Comparison of ENCODE assay signal across 7 cellular contexts in genomic region chr2:73284296-73285161, GRCh38. TPM values are rescaled to one million over a fixed set of nuclear protein-coding genes. Genes with fewer than 3 reads are reported as not detected.
DNase-seq lines count a peak whose midpoint lies in the region; ATAC-seq and TF ChIP-seq lines count a peak whose summit lies in the region.

FBXO41 (minus strand) TSS chr2:73284478; CDS start chr2:73269630, 14,848 bp downstream.

- POLR2A ChIA-PET in WTC11 (lab: Charles Lee), result no interaction called here

- H3K27ac Mint-ChIP-seq in WTC11, result peak within 1 kb of the TSS; percentile 50; the same call in 1 of the 2 replicates

- CTCF ChIA-PET in WTC11 (lab: Charles Lee), result interaction anchor here (1.0 to 1.8 kb wide), 5 partner anchors 9 to 101 kb away, joined by 4 to 7 read pairs (median 5); partner anchors contain the start of genes ALMS1 and EGR4

- TF ChIP-seq CTCF in WTC11 (IDR thresholded peaks at IDR 0.05) (no peak), lung (IDR thresholded peaks at IDR 0.05; ENCODE audit: control extremely low read depth, extremely low read depth) (no peak)

- no peak within 1 kb of the TSS for H3K27ac ChIP-seq in lung (ENCODE audit: low read depth in 1 of 2, low read length in 1 of 2)

- no peaks in the 10 kb centered on the region for H3K9me3 Mint-ChIP-seq in WTC11

- ATAC-seq in GM18499 (IDR thresholded peaks at IDR 0.05; ENCODE audit: insufficient read depth, unreplicated experiment), result peak; percentile 37
- ATAC-seq in HG02571 (IDR thresholded peaks at IDR 0.05; ENCODE audit: unreplicated experiment), result peak; percentile 81
- peak; percentile 80 for ATAC-seq in WTC11
- peak; percentile 67 for ATAC-seq in lung (ENCODE audit: insufficient read depth, low FRiP score)

- peaks cover 24% of the 10 kb centered on the region for H3K4me1 Mint-ChIP-seq in WTC11

- H3K27me3 Mint-ChIP-seq in WTC11 (ENCODE audit: low read depth), result peaks cover 47% of the 10 kb centered on the region

- peak within 1 kb of the TSS; percentile 78 for H3K4me3 Mint-ChIP-seq in WTC11

- H3K36me3 ChIP-seq in lung (ENCODE audit: control insufficient read depth in 2 of 2, insufficient read depth in 2 of 2, low read length in 2 of 2), result no peaks in the 10 kb centered on the region

- peaks cover 0 to 3% of the 10 kb centered on the region in 2 donors for H3K9me3 ChIP-seq in lung (ENCODE audit: control insufficient read depth in 2 of 2, insufficient read depth in 1 of 2, low read length in 1 of 2)

- H3K4me3 ChIP-seq in lung, result peak within 1 kb of the TSS; percentile 40

- peaks cover 4% of the 10 kb centered on the region for H3K27me3 ChIP-seq in lung (ENCODE audit: control insufficient read depth, insufficient read depth)

- H3K4me1 ChIP-seq in lung (ENCODE audit: control insufficient read depth in 2 of 2, insufficient read depth in 2 of 2, low read length in 2 of 2), result peaks cover 0 to 8% of the 10 kb centered on the region in 2 donors

- WGBS in lung, 2 donors, result 1 to 2% methylated on average over 42 to 69 of the region's 69 CpGs

- DNase-seq in NCI-H1417 (lab: John Stamatoyannopoulos, UW), result peak; percentile 42 to 87 (median 83)
- DNase-seq in WTC11 (ENCODE audit: low spot score), result peak; percentile 86
- DNase-seq in central memory CD4-positive, alpha-beta T cell, result peak; percentile 44
- DNase-seq in lung (ENCODE audit: low spot score), result no peak
- peak; percentile 59 for DNase-seq in stimulated activated CD8-positive, alpha-beta memory T cell treated with anti-CD3 and anti-CD28 coated beads, Interleukin-15, amount 100 ng/mL, for 24 hours (ENCODE audit: low read depth)

- H3K36me3 Mint-ChIP-seq in WTC11, result no peaks in the 10 kb centered on the region

TF ChIP-seq in WTC11, 78 proteins besides CTCF, POLR2A, EP300 and RAD21 (continues in another document):
- no peak for TF ChIP-seq E2F1 (CRISPR knock-in tag; IDR thresholded peaks at IDR 0.05)
- 0 out of 2 replicates have a peak, but pooled peaks have one; percentile 61 for TF ChIP-seq ZNF219 (CRISPR knock-in tag; IDR thresholded peaks at IDR 0.05; ENCODE audit: borderline replicate concordance)
- no peak for TF ChIP-seq ATF1 (CRISPR knock-in tag; IDR thresholded peaks at IDR 0.05)
- peak; percentile 33; the same call in 1 of the 2 replicates for TF ChIP-seq CBFB (CRISPR knock-in tag; IDR thresholded peaks at IDR 0.05; ENCODE audit: low read depth)
- TF ChIP-seq FOXJ3 (CRISPR knock-in tag; IDR thresholded peaks at IDR 0.05; ENCODE audit: borderline replicate concordance), result no peak
- no peak for TF ChIP-seq GRHL2 (CRISPR knock-in tag; IDR thresholded peaks at IDR 0.05; ENCODE audit: insufficient replicate concordance, severe bottlenecking)
- TF ChIP-seq TP53 (CRISPR knock-in tag; IDR thresholded peaks at IDR 0.05), result 0 out of 2 replicates have a peak, but pooled peaks have one; percentile 33
- no peak for TF ChIP-seq FOXP4 (CRISPR knock-in tag; IDR thresholded peaks at IDR 0.05)
- no peak for TF ChIP-seq PRRX2 (CRISPR knock-in tag; IDR thresholded peaks at IDR 0.05)
- no peak for TF ChIP-seq ZNF512 (CRISPR knock-in tag; IDR thresholded peaks at IDR 0.05; ENCODE audit: borderline replicate concordance)
- no peak for TF ChIP-seq ZBTB21 (CRISPR knock-in tag; IDR thresholded peaks at IDR 0.05; ENCODE audit: borderline replicate concordance)
- 0 out of 2 replicates have a peak, but pooled peaks have one; percentile 4 for TF ChIP-seq HMGXB4 (CRISPR knock-in tag; IDR thresholded peaks at IDR 0.05)
- peak; percentile 59; the same call in 1 of the 2 replicates for TF ChIP-seq ZNF281 (CRISPR knock-in tag; IDR thresholded peaks at IDR 0.05)
- no peak for TF ChIP-seq RORB (CRISPR knock-in tag; IDR thresholded peaks at IDR 0.05)
- TF ChIP-seq SMAD3 (CRISPR knock-in tag; IDR thresholded peaks at IDR 0.05; ENCODE audit: borderline replicate concordance), result no peak

RNA-seq across cellular contexts. Expression of gene FBXO41, which starts in this region (rescaled TPM):
- total RNA-seq in WTC11 (2021) (19.2 to 21.5 TPM (median 21.1 TPM) in 3 replicates), lung (1 to 10 TPM in 1 of 2 donors, under 1 TPM in 1; 0.97 to 5.0 TPM)
- polyA plus RNA-seq in lung, result 1 to 10 TPM in 1 of 2 donors, under 1 TPM in 1; 0.93 to 2.4 TPM
